In the genomic region with DNA sequence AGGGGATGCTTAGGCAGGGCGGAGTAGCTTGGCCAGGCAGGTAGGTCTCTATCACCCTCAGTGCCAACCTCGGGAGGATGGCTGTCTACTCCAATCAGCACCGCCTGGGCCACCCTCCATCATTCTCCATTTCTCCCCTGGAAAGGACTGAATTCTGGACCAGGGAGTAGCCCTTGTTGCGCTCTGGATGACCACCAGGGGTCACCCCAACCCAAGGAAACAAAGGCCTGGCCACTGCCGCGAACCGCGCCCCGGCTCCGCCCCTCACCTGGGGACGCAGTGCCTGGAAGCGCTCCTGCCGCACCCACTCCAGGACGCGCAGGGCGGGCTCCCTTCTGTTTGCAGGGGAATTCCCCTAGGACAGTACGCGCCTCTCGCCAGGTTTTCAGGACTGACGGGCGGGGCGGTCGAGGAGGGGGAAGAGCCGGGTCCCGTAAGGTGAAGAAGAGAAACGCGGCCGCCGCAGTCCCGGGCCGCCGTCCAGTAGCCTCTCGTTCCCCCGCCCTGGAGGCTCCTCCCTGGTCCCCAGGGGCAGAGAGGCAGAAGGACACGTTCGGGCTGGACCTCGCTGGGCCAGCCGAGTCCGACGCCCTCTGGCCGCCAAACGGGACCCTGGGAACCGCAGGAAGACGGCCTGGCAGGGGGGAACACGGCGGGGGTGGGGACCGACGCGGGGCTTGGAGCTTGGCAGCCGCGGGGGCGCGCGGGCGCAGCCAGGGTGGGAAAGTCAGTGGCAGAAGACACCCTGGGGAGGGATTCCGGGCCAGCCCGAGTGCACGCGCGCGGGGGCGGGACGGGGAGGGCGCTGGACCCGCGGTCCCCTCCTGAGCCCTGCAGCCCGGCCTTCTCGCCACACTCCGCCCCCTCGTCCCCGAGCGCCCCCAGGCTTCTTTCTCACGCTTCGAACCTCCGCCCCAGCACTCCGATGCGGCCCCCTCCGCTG, we compare ENCODE assay signal across 1 cellular context.
A peak's percentile ranks its signal among the peaks of the same experiment; 100 is the strongest.
TF ChIP-seq lines count a peak whose summit lies in the region.

No MANE protein-coding gene starts in this region.

TF ChIP-seq in HepG2, 621 proteins besides CTCF, POLR2A, EP300 and RAD21 (continued from another document and continues in another):
- TF ChIP-seq ZNF143 (CRISPR knock-in tag; IDR thresholded peaks at IDR 0.05): no peak
- TF ChIP-seq ZNF468 (CRISPR knock-in tag; IDR thresholded peaks at IDR 0.05): no peak
- TF ChIP-seq SRF (IDR thresholded peaks at IDR 0.05; ENCODE audit: low read depth, low read length): no peak
- no peak for TF ChIP-seq MAFG (CRISPR knock-in tag; IDR thresholded peaks at IDR 0.05)
- TF ChIP-seq HOXD1 (CRISPR knock-in tag; IDR thresholded peaks at IDR 0.05): no peak
- TF ChIP-seq ZBTB10 (CRISPR knock-in tag; IDR thresholded peaks at IDR 0.05; ENCODE audit: borderline replicate concordance): no peak
- TF ChIP-seq TFAP4 (IDR thresholded peaks at IDR 0.05; ENCODE audit: borderline replicate concordance, low read depth): peak; percentile 47; the same call in 1 of the 2 replicates
- TF ChIP-seq ZNF331 (CRISPR knock-in tag; IDR thresholded peaks at IDR 0.05): no peak
- TF ChIP-seq RELA (CRISPR knock-in tag; IDR thresholded peaks at IDR 0.05): peak; percentile 91; the same call in 1 of the 2 replicates
- TF ChIP-seq ZHX1 (CRISPR knock-in tag; IDR thresholded peaks at IDR 0.05; ENCODE audit: low read depth): no peak
- TF ChIP-seq ZNF552 (CRISPR knock-in tag; IDR thresholded peaks at IDR 0.05; ENCODE audit: borderline replicate concordance): no peak
- TF ChIP-seq ZNF230 (CRISPR knock-in tag; IDR thresholded peaks at IDR 0.05): no peak
- TF ChIP-seq, protein P1, sequence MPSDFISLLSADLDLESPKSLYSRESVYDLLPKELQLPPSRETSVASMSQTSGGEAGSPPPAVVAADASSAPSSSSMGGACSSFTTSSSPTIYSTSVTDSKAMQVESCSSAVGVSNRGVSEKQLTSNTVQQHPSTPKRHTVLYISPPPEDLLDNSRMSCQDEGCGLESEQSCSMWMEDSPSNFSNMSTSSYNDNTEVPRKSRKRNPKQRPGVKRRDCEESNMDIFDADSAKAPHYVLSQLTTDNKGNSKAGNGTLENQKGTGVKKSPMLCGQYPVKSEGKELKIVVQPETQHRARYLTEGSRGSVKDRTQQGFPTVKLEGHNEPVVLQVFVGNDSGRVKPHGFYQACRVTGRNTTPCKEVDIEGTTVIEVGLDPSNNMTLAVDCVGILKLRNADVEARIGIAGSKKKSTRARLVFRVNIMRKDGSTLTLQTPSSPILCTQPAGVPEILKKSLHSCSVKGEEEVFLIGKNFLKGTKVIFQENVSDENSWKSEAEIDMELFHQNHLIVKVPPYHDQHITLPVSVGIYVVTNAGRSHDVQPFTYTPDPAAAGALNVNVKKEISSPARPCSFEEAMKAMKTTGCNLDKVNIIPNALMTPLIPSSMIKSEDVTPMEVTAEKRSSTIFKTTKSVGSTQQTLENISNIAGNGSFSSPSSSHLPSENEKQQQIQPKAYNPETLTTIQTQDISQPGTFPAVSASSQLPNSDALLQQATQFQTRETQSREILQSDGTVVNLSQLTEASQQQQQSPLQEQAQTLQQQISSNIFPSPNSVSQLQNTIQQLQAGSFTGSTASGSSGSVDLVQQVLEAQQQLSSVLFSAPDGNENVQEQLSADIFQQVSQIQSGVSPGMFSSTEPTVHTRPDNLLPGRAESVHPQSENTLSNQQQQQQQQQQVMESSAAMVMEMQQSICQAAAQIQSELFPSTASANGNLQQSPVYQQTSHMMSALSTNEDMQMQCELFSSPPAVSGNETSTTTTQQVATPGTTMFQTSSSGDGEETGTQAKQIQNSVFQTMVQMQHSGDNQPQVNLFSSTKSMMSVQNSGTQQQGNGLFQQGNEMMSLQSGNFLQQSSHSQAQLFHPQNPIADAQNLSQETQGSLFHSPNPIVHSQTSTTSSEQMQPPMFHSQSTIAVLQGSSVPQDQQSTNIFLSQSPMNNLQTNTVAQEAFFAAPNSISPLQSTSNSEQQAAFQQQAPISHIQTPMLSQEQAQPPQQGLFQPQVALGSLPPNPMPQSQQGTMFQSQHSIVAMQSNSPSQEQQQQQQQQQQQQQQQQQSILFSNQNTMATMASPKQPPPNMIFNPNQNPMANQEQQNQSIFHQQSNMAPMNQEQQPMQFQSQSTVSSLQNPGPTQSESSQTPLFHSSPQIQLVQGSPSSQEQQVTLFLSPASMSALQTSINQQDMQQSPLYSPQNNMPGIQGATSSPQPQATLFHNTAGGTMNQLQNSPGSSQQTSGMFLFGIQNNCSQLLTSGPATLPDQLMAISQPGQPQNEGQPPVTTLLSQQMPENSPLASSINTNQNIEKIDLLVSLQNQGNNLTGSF (CRISPR knock-in tag; IDR thresholded peaks at IDR 0.05): no peak
- peak in 1 of 2 experiments; percentile 53; a peak in 1 of 4 replicates for TF ChIP-seq KLF16 (CRISPR knock-in tag; IDR thresholded peaks at IDR 0.05)
- TF ChIP-seq ZNF484 (CRISPR knock-in tag; IDR thresholded peaks at IDR 0.05; ENCODE audit: borderline replicate concordance, low read depth): no peak
- no peak for TF ChIP-seq MLXIP (CRISPR knock-in tag; IDR thresholded peaks at IDR 0.05; ENCODE audit: borderline replicate concordance)
- TF ChIP-seq KLF13 (CRISPR knock-in tag; IDR thresholded peaks at IDR 0.05): 0 out of 2 replicates have a peak, but pooled peaks have one; percentile 54
- peak; percentile 74 for TF ChIP-seq HIVEP1 (CRISPR knock-in tag; IDR thresholded peaks at IDR 0.05)
- no peak for TF ChIP-seq HNF1A (IDR thresholded peaks at IDR 0.05; ENCODE audit: low read depth)
- TF ChIP-seq HNF1A (CRISPR knock-in tag; IDR thresholded peaks at IDR 0.05; ENCODE audit: borderline replicate concordance): peak; percentile 36; the same call in 1 of the 2 replicates
- no peak for TF ChIP-seq NFIC (IDR thresholded peaks at IDR 0.05; ENCODE audit: low read length)
- no peak for TF ChIP-seq ZNF672 (CRISPR knock-in tag; IDR thresholded peaks at IDR 0.05)
- TF ChIP-seq ZNF614 (CRISPR knock-in tag; IDR thresholded peaks at IDR 0.05; ENCODE audit: borderline replicate concordance): no peak
- no peak for TF ChIP-seq JARID2 (CRISPR knock-in tag; IDR thresholded peaks at IDR 0.05; ENCODE audit: insufficient replicate concordance)
- TF ChIP-seq ZNF772 (CRISPR knock-in tag; IDR thresholded peaks at IDR 0.05): 0 out of 2 replicates have a peak, but pooled peaks have one; percentile 15
- TF ChIP-seq ZNF3 (CRISPR knock-in tag; IDR thresholded peaks at IDR 0.05): no peak
- no peak for TF ChIP-seq ZBTB46 (CRISPR knock-in tag; IDR thresholded peaks at IDR 0.05; ENCODE audit: borderline replicate concordance)
- no peak for TF ChIP-seq TCF12 (IDR thresholded peaks at IDR 0.05)
- TF ChIP-seq TCF12 (CRISPR knock-in tag; IDR thresholded peaks at IDR 0.05): 0 out of 2 replicates have a peak, but pooled peaks have one; percentile 43
- no peak for TF ChIP-seq ZFP82 (CRISPR knock-in tag; IDR thresholded peaks at IDR 0.05; ENCODE audit: borderline replicate concordance)
- no peak for TF ChIP-seq RFX1 (IDR thresholded peaks at IDR 0.05)
- TF ChIP-seq ZNF180 (CRISPR knock-in tag; IDR thresholded peaks at IDR 0.05; ENCODE audit: borderline replicate concordance, low read depth): no peak
- TF ChIP-seq ZNF724P (CRISPR knock-in tag; IDR thresholded peaks at IDR 0.05; ENCODE audit: borderline replicate concordance): no peak
- TF ChIP-seq GATAD2A (CRISPR knock-in tag; IDR thresholded peaks at IDR 0.05): peak; percentile 34; the same call in 1 of the 2 replicates
